ENCODE assay signal across 19 cellular contexts in genomic region chr14:65304239-65304638, GRCh38.
A peak's percentile ranks its signal among the peaks of the same experiment; 100 is the strongest.
DNase-seq lines count a peak whose midpoint lies in the region; ATAC-seq and TF ChIP-seq lines count a peak whose summit lies in the region.
"Had no signal": no experiment of that assay in that cellular context is flagged by ENCODE, and none has a peak within 500 bp of the region (broad histone marks: within the 10 kb centered on the region; RNA-seq: fewer than 3 reads in every experiment).

No MANE protein-coding gene starts in this region.

- no peaks in the 10 kb centered on the region for H3K36me3 ChIP-seq in Karpas-422 (ENCODE audit: insufficient read depth, low read length)
- H3K36me3 ChIP-seq in spleen = no peaks in the 10 kb centered on the region
- H3K36me3 ChIP-seq: esophagus squamous epithelium, right lobe of liver had no signal

- H2AFZ ChIP-seq in Karpas-422 (ENCODE audit: low read length) = no peak overlapping the region

- H3K9ac ChIP-seq in Karpas-422 (ENCODE audit: low read length) = no peak overlapping the region

- no peak for ATAC-seq in activated naive CD8-positive, alpha-beta T cell treated with anti-CD3 and anti-CD28 coated beads, Interleukin-2, amount 10 ng/mL, durations not matched to agents 7 days and 5 days (ENCODE audit: low read depth)
- ATAC-seq in GM21381 (IDR thresholded peaks at IDR 0.05; ENCODE audit: unreplicated experiment) = no peak
- ATAC-seq: left colon, right lobe of liver had no signal

- no peak for DNase-seq in T-helper 2 cell treated with Interferon-gamma antibody and Interleukin-4, amounts not matched to agents 5 μg/mL and 100 μg/mL, for 36 hours (ENCODE audit: low spot score)
- DNase-seq in T-helper 2 cell (no peak), Karpas-422 (no peak), spleen (no peak), activated gamma-delta T cell treated with Interleukin-2 at 50 U/mL for 16 hours (no peak), ureter (ENCODE audit: low spot score) (no peak)
- DNase-seq in activated naive CD8-positive, alpha-beta T cell treated with anti-CD3 and anti-CD28 coated beads, Interleukin-2, amount 10 ng/mL, durations not matched to agents 7 days and 5 days = no peak
- DNase-seq: esophagus squamous epithelium; GDM1; KG1; NCI-H1436 treated with DMSO at 0.1 percent for 48 hours; NCI-H510A; right lobe of liver; stimulated activated CD4-positive, alpha-beta T cell treated with anti-CD3 and anti-CD28 coated beads, Interleukin-4, amount 100 ng/mL, for 1 hour; T-helper 9 cell had no signal

- H4K20me1 ChIP-seq in Karpas-422 (ENCODE audit: insufficient read depth, low read depth, low read length) = peaks cover 10% of the 10 kb centered on the region; the same call in 1 of the 2 replicates

- H3K79me2 ChIP-seq in Karpas-422 (ENCODE audit: low read length) = no peaks in the 10 kb centered on the region

- H3K27me3 ChIP-seq in Karpas-422 (ENCODE audit: low read length) = no peaks in the 10 kb centered on the region
- no peaks in the 10 kb centered on the region for H3K27me3 ChIP-seq in spleen (replicated peaks in 1 of 7)
- H3K27me3 ChIP-seq: esophagus squamous epithelium, right lobe of liver had no signal

- peak overlapping the region; percentile 69 for H3K4me2 ChIP-seq in Karpas-422 (ENCODE audit: low read depth, low read length, poor library complexity, severe bottlenecking)

- peaks cover 3% of the 10 kb centered on the region for H3K36me3 Mint-ChIP-seq in T-helper 2 cell treated with Interferon-gamma antibody and Interleukin-4, amounts not matched to agents 5 μg/mL and 100 μg/mL, for 36 hours (ENCODE audit: low read depth)
- peaks cover 15% of the 10 kb centered on the region for H3K36me3 Mint-ChIP-seq in activated naive CD8-positive, alpha-beta T cell treated with anti-CD3 and anti-CD28 coated beads, Interleukin-2, amount 10 ng/mL, durations not matched to agents 7 days and 5 days

- H3K9me2 ChIP-seq in Karpas-422 (replicated peaks; ENCODE audit: insufficient read depth, low read length) = no peaks in the 10 kb centered on the region

- peak overlapping the region; percentile 16 for H3K4me3 Mint-ChIP-seq in T-helper 2 cell treated with Interferon-gamma antibody and Interleukin-4, amounts not matched to agents 5 μg/mL and 100 μg/mL, for 36 hours
- H3K4me3 Mint-ChIP-seq in activated naive CD8-positive, alpha-beta T cell treated with anti-CD3 and anti-CD28 coated beads, Interleukin-2, amount 10 ng/mL, durations not matched to agents 7 days and 5 days = no peak overlapping the region
- H3K4me3 Mint-ChIP-seq: dendritic cell treated with granulocyte-macrophage colony-stimulating factor and Interleukin-4, amounts not matched to agents 40 ng/mL and 50 ng/mL, for 4 days; nephron had no signal

- WGBS in spleen, 5 donors = 45 to 94% (median 73%) methylated on average over 4 of the region's 4 CpGs

- H3K9me3 Mint-ChIP-seq in T-helper 2 cell treated with Interferon-gamma antibody and Interleukin-4, amounts not matched to agents 5 μg/mL and 100 μg/mL, for 36 hours = no peaks in the 10 kb centered on the region
- peaks cover 2% of the 10 kb centered on the region for H3K9me3 Mint-ChIP-seq in activated naive CD8-positive, alpha-beta T cell treated with anti-CD3 and anti-CD28 coated beads, Interleukin-2, amount 10 ng/mL, durations not matched to agents 7 days and 5 days
- H3K9me3 Mint-ChIP-seq: dendritic cell treated with granulocyte-macrophage colony-stimulating factor and Interleukin-4, amounts not matched to agents 40 ng/mL and 50 ng/mL, for 4 days; nephron had no signal

- H3K4me1 Mint-ChIP-seq in T-helper 2 cell treated with Interferon-gamma antibody and Interleukin-4, amounts not matched to agents 5 μg/mL and 100 μg/mL, for 36 hours (ENCODE audit: low read depth) = peaks cover 61% of the 10 kb centered on the region
- H3K4me1 Mint-ChIP-seq in activated naive CD8-positive, alpha-beta T cell treated with anti-CD3 and anti-CD28 coated beads, Interleukin-2, amount 10 ng/mL, durations not matched to agents 7 days and 5 days = peaks cover 68% of the 10 kb centered on the region

- H3K4me3 ChIP-seq in Karpas-422 (ENCODE audit: low read length) = peak overlapping the region; percentile 51
- H3K4me3 ChIP-seq in spleen = no peak overlapping the region
- H3K4me3 ChIP-seq: esophagus squamous epithelium, right lobe of liver had no signal

- H3K27me3 Mint-ChIP-seq in T-helper 2 cell treated with Interferon-gamma antibody and Interleukin-4, amounts not matched to agents 5 μg/mL and 100 μg/mL, for 36 hours (ENCODE audit: low read depth) = no peaks in the 10 kb centered on the region
- H3K27me3 Mint-ChIP-seq in activated naive CD8-positive, alpha-beta T cell treated with anti-CD3 and anti-CD28 coated beads, Interleukin-2, amount 10 ng/mL, durations not matched to agents 7 days and 5 days = no peaks in the 10 kb centered on the region

- TF ChIP-seq POLR2A in spleen (IDR thresholded peaks at IDR 0.05) = no peak

- POLR2A ChIA-PET in activated naive CD8-positive, alpha-beta T cell treated with anti-CD3 and anti-CD28 coated beads, Interleukin-2, amount 10 ng/mL, durations not matched to agents 7 days and 5 days (lab: Charles Lee) = interaction anchor here (0.7 to 6.7 kb wide), 10 partner anchors 10 to 96 kb away, joined by 3 to 74 read pairs (median 6); no protein-coding TSS in a partner anchor

- TF ChIP-seq CTCF in spleen (IDR thresholded peaks at IDR 0.05 in 8 of 11, conservative IDR thresholded peaks at IDR 0.05 in 3 of 11) = no peak

- no peaks in the 10 kb centered on the region for H3K9me3 ChIP-seq in Karpas-422 (ENCODE audit: low read length)
- no peaks in the 10 kb centered on the region for H3K9me3 ChIP-seq in spleen
- H3K9me3 ChIP-seq: esophagus squamous epithelium, right lobe of liver had no signal

- peaks cover 42% of the 10 kb centered on the region for H3K4me1 ChIP-seq in Karpas-422 (ENCODE audit: low read length)
- H3K4me1 ChIP-seq in spleen = peaks cover 0 to 34% (median 22%) of the 10 kb centered on the region in 6 donors
- H3K4me1 ChIP-seq: right lobe of liver had no signal

- H3K27ac Mint-ChIP-seq in T-helper 2 cell treated with Interferon-gamma antibody and Interleukin-4, amounts not matched to agents 5 μg/mL and 100 μg/mL, for 36 hours = peak overlapping the region; percentile 68
- peak overlapping the region; percentile 94 for H3K27ac Mint-ChIP-seq in activated naive CD8-positive, alpha-beta T cell treated with anti-CD3 and anti-CD28 coated beads, Interleukin-2, amount 10 ng/mL, durations not matched to agents 7 days and 5 days
- H3K27ac Mint-ChIP-seq: dendritic cell treated with granulocyte-macrophage colony-stimulating factor and Interleukin-4, amounts not matched to agents 40 ng/mL and 50 ng/mL, for 4 days; nephron had no signal

- intact Hi-C loops in spleen (cut with DNase I; ENCODE audit: low total_unique reads) = no loop called here

- H3K27ac ChIP-seq in Karpas-422 (ENCODE audit: low read length) (no peak overlapping the region), spleen (peak overlapping the region in 6 of 8 donors; percentile 11 to 80 (median 59))
- H3K27ac ChIP-seq: right lobe of liver had no signal
